17 cellular contexts compared by ENCODE assay signal in genomic region chr22:45181240-45181639, GRCh38. TPM values are rescaled to one million over a fixed set of nuclear protein-coding genes. Genes with fewer than 3 reads are reported as not detected.
A peak's percentile ranks its signal among the peaks of the same experiment; 100 is the strongest.
DNase-seq lines count a peak whose midpoint lies in the region; ATAC-seq and TF ChIP-seq lines count a peak whose summit lies in the region.
"Had no signal": no experiment of that assay in that cellular context is flagged by ENCODE, and none has a peak within 500 bp of the region (broad histone marks: within the 10 kb centered on the region; RNA-seq: fewer than 3 reads in every experiment).

No MANE protein-coding gene starts in this region.

- no peaks in the 10 kb centered on the region for H3K27me3 ChIP-seq in CD4-positive, alpha-beta T cell (ENCODE audit: control insufficient read depth, insufficient read depth, low read length)
- H3K27me3 ChIP-seq in iPS-20b (ENCODE audit: insufficient read depth, low read length) = no peaks in the 10 kb centered on the region
- H3K27me3 ChIP-seq: BLaER1 had no signal

- DNase-seq in activated CD4-positive, alpha-beta memory T cell treated with anti-CD3 and anti-CD28 coated beads for 36 hours = no peak
- no peak for DNase-seq in activated CD4-positive, alpha-beta memory T cell treated with anti-CD3 and anti-CD28 coated beads, Interleukin-2, amount 10 ng/mL, durations not matched to agents 7 days and 5 days
- no peak for DNase-seq in CD4-positive, alpha-beta T cell
- no peak for DNase-seq in WTC11 (ENCODE audit: low spot score)
- no peak for DNase-seq in NCI-H1417 (lab: John Stamatoyannopoulos, UW)
- DNase-seq in effector CD4-positive, alpha-beta T cell = no peak
- DNase-seq in NCI-H1436 (lab: John Stamatoyannopoulos, UW) = no peak
- DNase-seq: 8988T, COR-L47, NCI-H1694, NCI-H446 treated with DMSO at 0.1 percent for 48 hours, NCI-H82 had no signal

- POLR2A ChIA-PET in activated CD4-positive, alpha-beta memory T cell treated with anti-CD3 and anti-CD28 coated beads for 36 hours (lab: Charles Lee) = no interaction called here
- POLR2A ChIA-PET in activated CD4-positive, alpha-beta memory T cell treated with anti-CD3 and anti-CD28 coated beads, Interleukin-2, amount 10 ng/mL, durations not matched to agents 7 days and 5 days (lab: Charles Lee) = interaction anchor here (0.7 to 1.0 kb wide), 2 partner anchors 16 to 17 kb away, joined by 3 read pairs; partner anchors contain the start of gene NUP50
- POLR2A ChIA-PET in CD4-positive, alpha-beta T cell (lab: Charles Lee) = no interaction called here
- POLR2A ChIA-PET in WTC11 (lab: Charles Lee) = interaction anchor here (0.7 kb wide), 1 partner anchor 85 kb away, joined by 3 read pairs; no protein-coding TSS in a partner anchor

- CTCF ChIA-PET in activated CD4-positive, alpha-beta memory T cell treated with anti-CD3 and anti-CD28 coated beads for 36 hours (lab: Charles Lee) = interaction anchor here (1.4 kb wide), 1 partner anchor 11 kb away, joined by 3 read pairs; no protein-coding TSS in a partner anchor
- CTCF ChIA-PET in activated CD4-positive, alpha-beta memory T cell treated with anti-CD3 and anti-CD28 coated beads, Interleukin-2, amount 10 ng/mL, durations not matched to agents 7 days and 5 days (lab: Charles Lee) = interaction anchor here (0.9 kb wide), 1 partner anchor 8 kb away, joined by 3 read pairs; no protein-coding TSS in a partner anchor
- CTCF ChIA-PET in CD4-positive, alpha-beta T cell (lab: Charles Lee) = no interaction called here
- CTCF ChIA-PET in WTC11 (lab: Charles Lee) = interaction anchor here (0.5 to 1.7 kb wide), 4 partner anchors 11 to 1114 kb away, joined by 3 to 5 read pairs (median 3); no protein-coding TSS in a partner anchor

- peak overlapping the region; percentile 74 for H3K27ac Mint-ChIP-seq in activated CD4-positive, alpha-beta memory T cell treated with anti-CD3 and anti-CD28 coated beads for 36 hours
- H3K27ac Mint-ChIP-seq in activated CD4-positive, alpha-beta memory T cell treated with anti-CD3 and anti-CD28 coated beads, Interleukin-2, amount 10 ng/mL, durations not matched to agents 7 days and 5 days = no peak overlapping the region
- peak overlapping the region; percentile 87 for H3K27ac Mint-ChIP-seq in CD4-positive, alpha-beta T cell
- peak overlapping the region; percentile 92 for H3K27ac Mint-ChIP-seq in WTC11

- no peak overlapping the region for H3K4me3 Mint-ChIP-seq in activated CD4-positive, alpha-beta memory T cell treated with anti-CD3 and anti-CD28 coated beads for 36 hours
- H3K4me3 Mint-ChIP-seq in activated CD4-positive, alpha-beta memory T cell treated with anti-CD3 and anti-CD28 coated beads, Interleukin-2, amount 10 ng/mL, durations not matched to agents 7 days and 5 days = no peak overlapping the region
- H3K4me3 Mint-ChIP-seq in CD4-positive, alpha-beta T cell = no peak overlapping the region
- H3K4me3 Mint-ChIP-seq in WTC11 = no peak overlapping the region; the same call in 1 of the 2 replicates

- H3K4me1 Mint-ChIP-seq in activated CD4-positive, alpha-beta memory T cell treated with anti-CD3 and anti-CD28 coated beads for 36 hours (ENCODE audit: low read depth) = peaks cover 63% of the 10 kb centered on the region
- H3K4me1 Mint-ChIP-seq in activated CD4-positive, alpha-beta memory T cell treated with anti-CD3 and anti-CD28 coated beads, Interleukin-2, amount 10 ng/mL, durations not matched to agents 7 days and 5 days = peaks cover 63% of the 10 kb centered on the region
- H3K4me1 Mint-ChIP-seq in CD4-positive, alpha-beta T cell (ENCODE audit: low read depth) = peaks cover 51% of the 10 kb centered on the region
- peaks cover 30% of the 10 kb centered on the region for H3K4me1 Mint-ChIP-seq in WTC11

- H3K9me3 ChIP-seq in CD4-positive, alpha-beta T cell (ENCODE audit: control insufficient read depth, low read length) = no peaks in the 10 kb centered on the region
- no peaks in the 10 kb centered on the region for H3K9me3 ChIP-seq in iPS-20b (ENCODE audit: insufficient read depth, low read depth, low read length)
- H3K9me3 ChIP-seq: BLaER1 had no signal

- H3K4me3 ChIP-seq in iPS-20b (ENCODE audit: low read length) = no peak overlapping the region
- H3K4me3 ChIP-seq: BLaER1 had no signal

- TF ChIP-seq CTCF in CD4-positive, alpha-beta T cell (IDR thresholded peaks at IDR 0.05) = no peak
- no peak for TF ChIP-seq CTCF in WTC11 (IDR thresholded peaks at IDR 0.05)

- no peaks in the 10 kb centered on the region for H3K27me3 Mint-ChIP-seq in activated CD4-positive, alpha-beta memory T cell treated with anti-CD3 and anti-CD28 coated beads for 36 hours
- H3K27me3 Mint-ChIP-seq in activated CD4-positive, alpha-beta memory T cell treated with anti-CD3 and anti-CD28 coated beads, Interleukin-2, amount 10 ng/mL, durations not matched to agents 7 days and 5 days = no peaks in the 10 kb centered on the region
- H3K27me3 Mint-ChIP-seq in CD4-positive, alpha-beta T cell = no peaks in the 10 kb centered on the region
- H3K27me3 Mint-ChIP-seq in WTC11 (ENCODE audit: low read depth) = no peaks in the 10 kb centered on the region

- H3K4me1 ChIP-seq in iPS-20b (ENCODE audit: insufficient read depth, low read length) = peaks cover 12% of the 10 kb centered on the region; the same call in 1 of the 2 replicates

- H3K36me3 Mint-ChIP-seq in activated CD4-positive, alpha-beta memory T cell treated with anti-CD3 and anti-CD28 coated beads for 36 hours = peaks cover 64% of the 10 kb centered on the region
- H3K36me3 Mint-ChIP-seq in activated CD4-positive, alpha-beta memory T cell treated with anti-CD3 and anti-CD28 coated beads, Interleukin-2, amount 10 ng/mL, durations not matched to agents 7 days and 5 days (ENCODE audit: low read depth) = peaks cover 94% of the 10 kb centered on the region
- H3K36me3 Mint-ChIP-seq in CD4-positive, alpha-beta T cell (ENCODE audit: low read depth) = peaks cover 96% of the 10 kb centered on the region
- peaks cover 86% of the 10 kb centered on the region for H3K36me3 Mint-ChIP-seq in WTC11

- H3K9me3 Mint-ChIP-seq in activated CD4-positive, alpha-beta memory T cell treated with anti-CD3 and anti-CD28 coated beads for 36 hours = no peaks in the 10 kb centered on the region
- no peaks in the 10 kb centered on the region for H3K9me3 Mint-ChIP-seq in activated CD4-positive, alpha-beta memory T cell treated with anti-CD3 and anti-CD28 coated beads, Interleukin-2, amount 10 ng/mL, durations not matched to agents 7 days and 5 days
- no peaks in the 10 kb centered on the region for H3K9me3 Mint-ChIP-seq in CD4-positive, alpha-beta T cell
- no peaks in the 10 kb centered on the region for H3K9me3 Mint-ChIP-seq in WTC11

- peaks cover 87% of the 10 kb centered on the region for H3K36me3 ChIP-seq in iPS-20b (ENCODE audit: insufficient read depth, low read depth, low read length)

- peak overlapping the region; percentile 45; the same call in 1 of the 2 replicates for H3K9ac ChIP-seq in iPS-20b (ENCODE audit: low read depth, low read length)
- H3K9ac ChIP-seq: BLaER1 had no signal

- H3K27ac ChIP-seq in CD4-positive, alpha-beta T cell (ENCODE audit: low read depth, low read length) = no peak overlapping the region
- peak overlapping the region; percentile 7 for H3K27ac ChIP-seq in iPS-20b (ENCODE audit: low read length)
- H3K27ac ChIP-seq: BLaER1 had no signal

- intact Hi-C loops in activated CD4-positive, alpha-beta memory T cell treated with anti-CD3 and anti-CD28 coated beads for 36 hours (cut with micrococcal nuclease) = no loop called here
- intact Hi-C loops in CD4-positive, alpha-beta T cell (cut with DNase I, micrococcal nuclease) = no loop called here

- ATAC-seq in CD4-positive, alpha-beta T cell (ENCODE audit: poor library complexity) = no peak
- ATAC-seq in WTC11 = no peak
- ATAC-seq: HCT116, Panc1, Right ventricle myocardium inferior had no signal

TF ChIP-seq in WTC11, 78 proteins besides CTCF, POLR2A, EP300 and RAD21:
- TF ChIP-seq TP53 (CRISPR knock-in tag; IDR thresholded peaks at IDR 0.05) (no peak), JUN (CRISPR knock-in tag; IDR thresholded peaks at IDR 0.05) (no peak), ZNF219 (CRISPR knock-in tag; IDR thresholded peaks at IDR 0.05; ENCODE audit: borderline replicate concordance) (no peak), SMAD4 (CRISPR knock-in tag; IDR thresholded peaks at IDR 0.05) (no peak), AR (CRISPR knock-in tag; IDR thresholded peaks at IDR 0.05) (no peak), TEAD4 (CRISPR knock-in tag; IDR thresholded peaks at IDR 0.05) (no peak), ZNF671 (CRISPR knock-in tag; IDR thresholded peaks at IDR 0.05) (no peak)

RNA-seq across cellular contexts. Expression of gene NUP50, which starts 17.5 kb away (rescaled TPM):
- total RNA-seq in activated CD4-positive, alpha-beta memory T cell treated with anti-CD3 and anti-CD28 coated beads for 36 hours = 100 to 1,000 TPM; 150 to 156 TPM
- total RNA-seq in activated CD4-positive, alpha-beta memory T cell treated with anti-CD3 and anti-CD28 coated beads, Interleukin-2, amount 10 ng/mL, durations not matched to agents 7 days and 5 days = 100 to 1,000 TPM; 160 to 167 TPM
- total RNA-seq in CD4-positive, alpha-beta T cell = 100 to 1,000 TPM; 141 TPM
- total RNA-seq in WTC11 (2021) = 98.6 to 131 TPM (median 106 TPM) in 3 replicates

RNA-seq across cellular contexts. Expression of gene KIAA0930, which starts 59.5 kb away (rescaled TPM):
- 10 to 100 TPM; 31.1 to 31.9 TPM for total RNA-seq in activated CD4-positive, alpha-beta memory T cell treated with anti-CD3 and anti-CD28 coated beads for 36 hours
- 10 to 100 TPM; 22.2 to 30.0 TPM for total RNA-seq in activated CD4-positive, alpha-beta memory T cell treated with anti-CD3 and anti-CD28 coated beads, Interleukin-2, amount 10 ng/mL, durations not matched to agents 7 days and 5 days
- 1 to 10 TPM; 6.7 to 7.4 TPM for total RNA-seq in CD4-positive, alpha-beta T cell
- 53.2 to 62.1 TPM (median 57.6 TPM) in 3 replicates for total RNA-seq in WTC11 (2021)

Comparison
In these comparisons a context has a peak if more than half of its experiments do, and no peak if none do; other contexts are left out.
1. POLR2A ChIA-PET loops: an anchor here in activated CD4-positive, alpha-beta memory T cell treated with anti-CD3 and anti-CD28 coated beads, Interleukin-2, amount 10 ng/mL, durations not matched to agents 7 days and 5 days (0.7 to 1.0 kb wide) and WTC11 (0.7 kb wide); none called in activated CD4-positive, alpha-beta memory T cell treated with anti-CD3 and anti-CD28 coated beads for 36 hours and CD4-positive, alpha-beta T cell.